31 cellular contexts compared by ENCODE assay signal in genomic region chr4:41044165-41044564, GRCh38.
A peak's percentile ranks its signal among the peaks of the same experiment; 100 is the strongest.
DNase-seq lines count a peak whose midpoint lies in the region; TF ChIP-seq lines count a peak whose summit lies in the region.
"Had no signal": no experiment of that assay in that cellular context is flagged by ENCODE, and none has a peak within 500 bp of the region (broad histone marks: within the 10 kb centered on the region; RNA-seq: fewer than 3 reads in every experiment).

No MANE protein-coding gene starts in this region.

- POLR2A ChIA-PET in OCI-LY7 (lab: Charles Lee), result interaction anchor here (0.7 to 1.3 kb wide), 4 partner anchors 16 to 86 kb away, joined by 3 to 4 read pairs (median 4); no protein-coding TSS in a partner anchor

- no peak overlapping the region for H3K4me2 ChIP-seq in OCI-LY7 (ENCODE audit: low read length)
- H3K4me2 ChIP-seq: neural progenitor cell, smooth muscle cell had no signal

- CTCF ChIA-PET in OCI-LY7 (lab: Charles Lee; ENCODE audit: unreplicated experiment), result no interaction called here

- intact Hi-C loops in OCI-LY7 (cut with micrococcal nuclease; ENCODE audit: unreplicated experiment), result no loop called here

- H3K9me2 ChIP-seq in OCI-LY7 (ENCODE audit: insufficient read depth, low read length), result no peaks in the 10 kb centered on the region

- H3K27me3 ChIP-seq in SJCRH30, result no peaks in the 10 kb centered on the region
- H3K27me3 ChIP-seq: ascending aorta, cardiac muscle cell, esophagus squamous epithelium, gastroesophageal sphincter, neural progenitor cell, right atrium auricular region, uterus had no signal

- no peaks in the 10 kb centered on the region for H4K20me1 ChIP-seq in OCI-LY7 (ENCODE audit: insufficient read depth, low read length)

- peak; percentile 50 for TF ChIP-seq CTCF in OCI-LY7 (conservative IDR thresholded peaks at IDR 0.05; ENCODE audit: low read length)
- peak; percentile 6 for TF ChIP-seq CTCF in epithelial cell of proximal tubule (conservative IDR thresholded peaks at IDR 0.05; ENCODE audit: low read depth, low read length)
- peak; percentile 9 for TF ChIP-seq CTCF in retinal pigment epithelial cell (conservative IDR thresholded peaks at IDR 0.05; ENCODE audit: low read depth, low read length)

- H2AFZ ChIP-seq in OCI-LY7 (ENCODE audit: low read length), result no peak overlapping the region
- H2AFZ ChIP-seq: neural progenitor cell had no signal

- H3K4me1 ChIP-seq in OCI-LY7 (ENCODE audit: insufficient read depth, low read length, poor library complexity, severe bottlenecking) (no peaks in the 10 kb centered on the region), SJCRH30 (no peaks in the 10 kb centered on the region)
- H3K4me1 ChIP-seq: ascending aorta, esophagus squamous epithelium, gastroesophageal sphincter, neural progenitor cell, uterus had no signal

- no TSS peak for BruUV-seq in OCI-LY7 (replicated peaks; lab: Mats Ljungman, UMichigan)

- H3K4me3 ChIP-seq in OCI-LY7 (ENCODE audit: low read depth, low read length, poor library complexity, severe bottlenecking), result no peak overlapping the region
- no peak overlapping the region for H3K4me3 ChIP-seq in epithelial cell of proximal tubule (ENCODE audit: low read depth, low read length)
- H3K4me3 ChIP-seq in retinal pigment epithelial cell (ENCODE audit: low read length), result no peak overlapping the region
- no peak overlapping the region for H3K4me3 ChIP-seq in SJCRH30
- H3K4me3 ChIP-seq: ascending aorta, cardiac muscle cell, coronary artery, esophagus squamous epithelium, gastroesophageal sphincter, neural progenitor cell, right atrium auricular region, smooth muscle cell, uterus had no signal

- H3K27ac ChIP-seq in OCI-LY7 (ENCODE audit: low read depth, low read length, poor library complexity, severe bottlenecking), result no peak overlapping the region
- H3K27ac ChIP-seq in SJCRH30, result no peak overlapping the region
- H3K27ac ChIP-seq: ascending aorta, cardiac muscle cell, coronary artery, esophagus squamous epithelium, gastroesophageal sphincter, neural progenitor cell, right atrium auricular region, uterus had no signal

- DNase-seq in DMS53 (lab: John Stamatoyannopoulos, UW), result peak; percentile 35
- DNase-seq in DMS53 treated with DMSO at 0.1 percent for 48 hours (lab: John Stamatoyannopoulos, UW; ENCODE audit: unreplicated experiment), result no peak
- peak; percentile 28 for DNase-seq in OCI-LY7 (ENCODE audit: low spot score)
- DNase-seq in epithelial cell of proximal tubule (ENCODE audit: low read depth), result no peak
- DNase-seq in retinal pigment epithelial cell (ENCODE audit: low read depth), result no peak
- DNase-seq in SJCRH30, result no peak
- DNase-seq in dermis blood vessel endothelial cell, result no peak
- no peak for DNase-seq in midbrain (lab: John Stamatoyannopoulos, UW)
- DNase-seq: activated CD4-positive, alpha-beta T cell treated with anti-CD3 and anti-CD28 coated beads, Interleukin-2, amount 50 U/mL, for 4 hours; activated CD8-positive, alpha-beta memory T cell treated with anti-CD3 and anti-CD28 coated beads, Interleukin-2, amount 10 ng/mL, durations not matched to agents 7 days and 5 days; activated gamma-delta T cell treated with Interleukin-2 at 50 U/mL for 16 hours; activated T-cell treated with anti-CD3 and anti-CD28 coated beads, Interleukin-2, amount 50 U/mL, for 48 hours; CD4-positive, alpha-beta memory T cell; esophagus squamous epithelium; KBM-7; MM.1S; NCI-H1436; NCI-H345; NCI-H774; stimulated activated CD4-positive, alpha-beta T cell treated with anti-CD3 and anti-CD28 coated beads, Interleukin-2, amount 100 ng/mL, for 24 hours; stimulated activated CD8-positive, alpha-beta memory T cell treated with anti-CD3 and anti-CD28 coated beads, Interleukin-4, amount 100 ng/mL, for 48 hours; stimulated activated naive CD8-positive, alpha-beta T cell treated with anti-CD3 and anti-CD28 coated beads, Interleukin-15, amount 100 ng/mL, for 72 hours; T-helper 17 cell; uterus had no signal

- H3K36me3 ChIP-seq in OCI-LY7 (ENCODE audit: insufficient read depth, low read length) (no peaks in the 10 kb centered on the region), SJCRH30 (0 out of 2 replicates have a peak, but pooled peaks cover 4% of the 10 kb centered on the region)
- H3K36me3 ChIP-seq: ascending aorta, cardiac muscle cell, esophagus squamous epithelium, gastroesophageal sphincter, neural progenitor cell, right atrium auricular region, uterus had no signal

- H3K9me3 ChIP-seq in OCI-LY7 (ENCODE audit: low read length) (peaks cover 18% of the 10 kb centered on the region), SJCRH30 (replicated peaks) (peaks cover 18% of the 10 kb centered on the region)
- H3K9me3 ChIP-seq: esophagus squamous epithelium, gastroesophageal sphincter, uterus had no signal

- no peaks in the 10 kb centered on the region for H3K79me2 ChIP-seq in OCI-LY7 (ENCODE audit: insufficient read depth, low read depth, low read length)

Comparison
In these comparisons a context has a peak if more than half of its experiments do, and no peak if none do; other contexts are left out.
1. DNase-seq: peak in DMS53 (single experiment) and OCI-LY7 (single experiment); none in DMS53 treated with DMSO at 0.1 percent for 48 hours (single experiment), epithelial cell of proximal tubule (single experiment), retinal pigment epithelial cell (single experiment), SJCRH30 (0 of 2), dermis blood vessel endothelial cell (single experiment) and midbrain (single experiment).
2. Peak in every context shown above with its lines, with median percentiles within 50 percentile points of each other: CTCF ChIP-seq.